In genomic region chr3:53478166-53478830, GRCh38 we compare ENCODE assay signal across 18 cellular contexts. TPM values are rescaled to one million over a fixed set of nuclear protein-coding genes. Genes with fewer than 3 reads are reported as not detected.
DNase-seq lines count a peak whose midpoint lies in the region; ATAC-seq and TF ChIP-seq lines count a peak whose summit lies in the region.
"Had no signal": no experiment of that assay in that cellular context is flagged by ENCODE, and none has a peak within 500 bp of the region (broad histone marks: within the 10 kb centered on the region; RNA-seq: fewer than 3 reads in every experiment).

No MANE protein-coding gene starts in this region.

- WGBS in SK-N-SH (ENCODE audit: low lambda C conversion rate) = 6% methylated on average over 1 of the region's 1 CpG
- WGBS in right lobe of liver (ENCODE audit: insufficient coverage, low coverage, low lambda C conversion rate, missing lambda C conversion rate) = 11% methylated on average over 1 of the region's 1 CpG

- POLR2A ChIA-PET in SK-N-SH (lab: Yijun Ruan, JAX) = no interaction called here

- intact Hi-C loops in right lobe of liver (cut with DNase I) (no loop called here), upper lobe of right lung (cut with DNase I) (no loop called here)

- no peaks in the 10 kb centered on the region for H3F3A ChIP-seq in SK-N-SH (replicated peaks; ENCODE audit: insufficient read depth)

- CTCF ChIA-PET in SK-N-SH (lab: Yijun Ruan, JAX) = interaction anchor here (1.2 kb wide), 1 partner anchor 94 kb away, joined by 3 read pairs; no protein-coding TSS in a partner anchor

- 0 out of 2 replicates have a peak, but pooled peaks have one; percentile 3 for TF ChIP-seq RAD21 in SK-N-SH (IDR thresholded peaks at IDR 0.05; ENCODE audit: low read length)

- H3K27me3 ChIP-seq in SK-N-SH (ENCODE audit: insufficient read depth) = no peaks in the 10 kb centered on the region
- H3K27me3 ChIP-seq in right lobe of liver = no peaks in the 10 kb centered on the region
- H3K27me3 ChIP-seq in upper lobe of right lung = no peaks in the 10 kb centered on the region

- no peak overlapping the region for H2AFZ ChIP-seq in SK-N-SH (ENCODE audit: low read depth)
- H2AFZ ChIP-seq: GM23338 had no signal

- DNase-seq in SK-N-SH (peak; percentile 45), epidermal melanocyte (ENCODE audit: insufficient read length, low spot score) (peak; percentile 65), right lobe of liver (peak; percentile 33 to 75 (median 69)), upper lobe of right lung (no peak), NCI-H2081 (lab: John Stamatoyannopoulos, UW) (no peak)
- DNase-seq in activated CD4-positive, alpha-beta T cell treated with anti-CD3 and anti-CD28 coated beads, Interleukin-2, amount 50 U/mL, for 4 hours = no peak
- DNase-seq: activated T-cell treated with anti-CD3 and anti-CD28 coated beads, Interleukin-2, amount 50 U/mL, for 24 hours; CD4-positive, alpha-beta memory T cell; hypothalamus; left ventricle myocardium superior; naive B cell; NCI-H446 had no signal

- no peaks in the 10 kb centered on the region for H4K20me1 ChIP-seq in SK-N-SH (ENCODE audit: insufficient read depth)

- no peak overlapping the region for H3K4me2 ChIP-seq in SK-N-SH
- H3K4me2 ChIP-seq: GM23338, KMS-11 had no signal

- no peaks in the 10 kb centered on the region for H3K9me2 ChIP-seq in SK-N-SH

- no peak for ATAC-seq in SK-N-SH treated with all-trans-retinoic acid at 6 μM for 48 hours
- peak; percentile 79 to 90 (median 83) for ATAC-seq in right lobe of liver
- peak; percentile 30 for ATAC-seq in upper lobe of right lung
- ATAC-seq in HG03565 (IDR thresholded peaks at IDR 0.05; ENCODE audit: unreplicated experiment) = no peak
- ATAC-seq: GM23338, left ventricle myocardium superior had no signal

- peak in 1 of 2 experiments; percentile 69; a peak in 2 of 4 replicates for TF ChIP-seq EP300 in SK-N-SH (IDR thresholded peaks at IDR 0.05; ENCODE audit: borderline replicate concordance in 1 of 2, low read depth in 1 of 2, low read length in 1 of 2)

- TF ChIP-seq CTCF in SK-N-SH (IDR thresholded peaks at IDR 0.05) = no peak
- no peak for TF ChIP-seq CTCF in right lobe of liver (IDR thresholded peaks at IDR 0.05)
- TF ChIP-seq CTCF in upper lobe of right lung (IDR thresholded peaks at IDR 0.05) = no peak

- H3K27ac ChIP-seq in SK-N-SH (ENCODE audit: low read depth in 2 of 2, low read length in 1 of 2) (peak overlapping the region in 1 of 2 experiments; percentile 74; a peak in 2 of 4 replicates), right lobe of liver (peak overlapping the region; percentile 65 to 97 (median 94)), upper lobe of right lung (no peak overlapping the region)
- H3K27ac ChIP-seq: KMS-11, prostate gland had no signal

- peak; percentile 33 for TF ChIP-seq POLR2A in right lobe of liver (IDR thresholded peaks at IDR 0.05)

- H3K36me3 ChIP-seq in SK-N-SH (replicated peaks in 1 of 2; ENCODE audit: control insufficient read depth in 1 of 2, insufficient read depth in 2 of 2, low read length in 1 of 2) (no peaks in the 10 kb centered on the region), right lobe of liver (no peaks in the 10 kb centered on the region), upper lobe of right lung (no peaks in the 10 kb centered on the region)
- H3K36me3 ChIP-seq: prostate gland had no signal

- no peaks in the 10 kb centered on the region for H3K79me2 ChIP-seq in SK-N-SH (ENCODE audit: insufficient read depth)

- no peaks in the 10 kb centered on the region for H3K9me3 ChIP-seq in SK-N-SH
- H3K9me3 ChIP-seq in right lobe of liver = no peaks in the 10 kb centered on the region
- no peaks in the 10 kb centered on the region for H3K9me3 ChIP-seq in upper lobe of right lung
- H3K9me3 ChIP-seq: prostate gland had no signal

- H3K4me3 ChIP-seq in SK-N-SH (ENCODE audit: low read depth in 2 of 2, low read length in 1 of 2) (no peak overlapping the region), right lobe of liver (peak overlapping the region in 2 of 3 donors; percentile 5 to 17), upper lobe of right lung (no peak overlapping the region)
- H3K4me3 ChIP-seq: GM23338, prostate gland had no signal

- H3K9ac ChIP-seq in SK-N-SH = no peak overlapping the region
- H3K9ac ChIP-seq: KMS-11 had no signal

- H3K4me1 ChIP-seq in SK-N-SH (ENCODE audit: control insufficient read depth in 1 of 2, insufficient read depth in 2 of 2, low read depth in 1 of 2, low read length in 1 of 2) (peaks cover 0 to 17% of the 10 kb centered on the region in 2 experiments; a peak in 1 of 4 replicates), right lobe of liver (peaks cover 0 to 25% (median 12%) of the 10 kb centered on the region in 4 donors), upper lobe of right lung (no peaks in the 10 kb centered on the region)
- H3K4me1 ChIP-seq: prostate gland had no signal

TF ChIP-seq in SK-N-SH, 30 proteins besides CTCF, POLR2A, EP300 and RAD21:
- TF ChIP-seq GATA2 (CRISPR knock-in tag; IDR thresholded peaks at IDR 0.05) = peak; percentile 65
- peak; percentile 63 for TF ChIP-seq FOXJ3 (CRISPR knock-in tag; IDR thresholded peaks at IDR 0.05)
- no peak for TF ChIP-seq USF2 (IDR thresholded peaks at IDR 0.05; ENCODE audit: borderline replicate concordance, low read depth, low read length)
- peak; percentile 25 for TF ChIP-seq CHD2 (IDR thresholded peaks at IDR 0.05; ENCODE audit: low read length, partially characterized antibody)
TF ChIP-seq in SK-N-SH: peak in this region for 3.

TF ChIP-seq in SK-N-SH treated with all-trans-retinoic acid at 6 μM for 48 hours, 23 proteins besides CTCF, POLR2A, EP300 and RAD21:
- TF ChIP-seq ZC3H10 (CRISPR knock-in tag; IDR thresholded peaks at IDR 0.05) (no peak), ARNTL (CRISPR knock-in tag; IDR thresholded peaks at IDR 0.05; ENCODE audit: borderline replicate concordance, low read depth) (no peak), PPARA (CRISPR knock-in tag; IDR thresholded peaks at IDR 0.05; ENCODE audit: borderline replicate concordance) (no peak), BACH2 (CRISPR knock-in tag; IDR thresholded peaks at IDR 0.05; ENCODE audit: borderline replicate concordance) (no peak), ISL1 (CRISPR knock-in tag; IDR thresholded peaks at IDR 0.05) (no peak), TOX (CRISPR knock-in tag; IDR thresholded peaks at IDR 0.05; ENCODE audit: borderline replicate concordance) (no peak), ESRRG (CRISPR knock-in tag; IDR thresholded peaks at IDR 0.05) (no peak), CSDC2 (CRISPR knock-in tag; IDR thresholded peaks at IDR 0.05) (no peak), ZNF70 (CRISPR knock-in tag; IDR thresholded peaks at IDR 0.05) (no peak), POU6F1 (CRISPR knock-in tag; IDR thresholded peaks at IDR 0.05; ENCODE audit: borderline replicate concordance, low read depth) (no peak)
TF ChIP-seq in SK-N-SH treated with all-trans-retinoic acid at 6 μM for 48 hours: peak in this region for 0.

RNA-seq across cellular contexts. Expression of gene CACNA1D, which starts 16.1 kb away (rescaled TPM):
- polyA plus RNA-seq in SK-N-SH (2012; rRNA removed) = 0.05 and 0.12 TPM in 2 replicates
- 0.04 and 0.14 TPM in 2 replicates for polyA plus RNA-seq in SK-N-SH (2012; cell fraction: cytosol; rRNA removed)
- 0.17 and 0.35 TPM in 2 replicates for polyA plus RNA-seq in SK-N-SH (2012; cell fraction: nucleus; rRNA removed)
- total RNA-seq in right lobe of liver = 10 to 100 TPM in 2 of 6 experiments, 1 to 10 TPM in 4; 5.5 to 12.7 (median 9.3) TPM
- total RNA-seq in upper lobe of right lung = 47.2 TPM
- total RNA-seq: A673; CD4-positive, alpha-beta memory T cell had no signal

Comparison
In these comparisons a context has a peak if more than half of its experiments do, and no peak if none do; other contexts are left out.
1. DNase-seq: peak in SK-N-SH (single experiment), epidermal melanocyte (single experiment) and right lobe of liver (3 of 3); none in upper lobe of right lung (single experiment), activated CD4-positive, alpha-beta T cell treated with anti-CD3 and anti-CD28 coated beads, Interleukin-2, amount 50 U/mL, for 4 hours (0 of 2) and NCI-H2081 (0 of 2).
2. H3K4me3 ChIP-seq: peak in right lobe of liver (2 of 3); none in SK-N-SH (0 of 2) and upper lobe of right lung (single experiment).
3. ATAC-seq: peak in right lobe of liver (4 of 4) and upper lobe of right lung (single experiment); none in SK-N-SH treated with all-trans-retinoic acid at 6 μM for 48 hours (single experiment) and HG03565 (single experiment).